21 cellular contexts compared by ENCODE assay signal in the genomic region with DNA sequence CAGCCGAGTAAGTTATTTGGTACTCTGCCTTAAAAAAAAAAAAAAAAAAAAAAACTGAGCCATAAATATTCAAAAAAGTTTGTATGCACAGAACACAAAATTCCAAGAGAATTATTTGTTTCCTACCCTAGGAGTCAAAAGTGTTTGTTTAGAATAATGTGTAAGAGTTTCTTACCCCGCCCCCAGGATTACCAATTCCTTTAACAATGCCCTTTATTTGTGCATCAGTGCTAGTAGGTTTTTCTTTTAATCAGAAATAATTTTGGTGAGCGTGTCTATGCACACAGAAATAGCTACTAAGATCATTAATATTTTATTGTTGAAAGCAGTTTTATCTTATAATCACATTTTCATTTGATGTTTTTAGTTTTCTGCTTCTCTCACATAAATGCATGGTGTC.
DNase-seq lines count a peak whose midpoint lies in the region; TF ChIP-seq lines count a peak whose summit lies in the region.
"Had no signal": no experiment of that assay in that cellular context is flagged by ENCODE, and none has a peak within 500 bp of the region (broad histone marks: within the 10 kb centered on the region; RNA-seq: fewer than 3 reads in every experiment).

No MANE protein-coding gene starts in this region.

- intact Hi-C loops in dorsolateral prefrontal cortex (cut with DNase I) = loop anchor here (5.0 kb wide), 2 partner anchors 51 to 76 kb away; no protein-coding TSS in a partner anchor

- peak overlapping the region in 3 of 59 donors; percentile 1 to 24 (median 6) for H3K4me3 ChIP-seq in dorsolateral prefrontal cortex
- H3K4me3 ChIP-seq: BLaER1, GM12878, GM23248 had no signal

- no peaks in the 10 kb centered on the region for H3K27me3 ChIP-seq in dorsolateral prefrontal cortex
- H3K27me3 ChIP-seq: BLaER1 had no signal

- H3K27ac ChIP-seq in angular gyrus (ENCODE audit: low read depth, low read length) (peak overlapping the region; percentile 62), dorsolateral prefrontal cortex (peak overlapping the region; percentile 7 to 97 (median 85)), substantia nigra (ENCODE audit: low read depth, low read length, poor library complexity, severe bottlenecking) (peak overlapping the region; percentile 83)
- H3K27ac ChIP-seq: 22Rv1, BLaER1, C4-2B, GM23248 had no signal

- no peak for TF ChIP-seq CTCF in dorsolateral prefrontal cortex (IDR thresholded peaks at IDR 0.05 in 54 of 56, conservative IDR thresholded peaks at IDR 0.05 in 2 of 56; ENCODE audit: low read depth in 1 of 56, partially characterized antibody in 56 of 56)

- DNase-seq in dorsolateral prefrontal cortex = no peak
- DNase-seq in midbrain (lab: John Stamatoyannopoulos, UW) = peak; percentile 51
- no peak for DNase-seq in substantia nigra (lab: John Stamatoyannopoulos, UW)
- DNase-seq in SW 1271 (lab: John Stamatoyannopoulos, UW) = no peak
- DNase-seq in NCI-H146 (lab: John Stamatoyannopoulos, UW) = no peak
- DNase-seq in SHP77 (lab: John Stamatoyannopoulos, UW) = no peak
- DNase-seq in G401 (ENCODE audit: low spot score) = no peak
- DNase-seq: Caco-2; CD4-positive, CD25-positive, alpha-beta regulatory T cell; CD8-positive, alpha-beta T cell; DMS153; DND-41; GDM1; GM23248; H7; HCEC 1CT had no signal

- in situ Hi-C loops in G401 (cut with HindIII; ENCODE audit: low sequenced_read_pairs) = no loop called here
